In the genomic region with DNA sequence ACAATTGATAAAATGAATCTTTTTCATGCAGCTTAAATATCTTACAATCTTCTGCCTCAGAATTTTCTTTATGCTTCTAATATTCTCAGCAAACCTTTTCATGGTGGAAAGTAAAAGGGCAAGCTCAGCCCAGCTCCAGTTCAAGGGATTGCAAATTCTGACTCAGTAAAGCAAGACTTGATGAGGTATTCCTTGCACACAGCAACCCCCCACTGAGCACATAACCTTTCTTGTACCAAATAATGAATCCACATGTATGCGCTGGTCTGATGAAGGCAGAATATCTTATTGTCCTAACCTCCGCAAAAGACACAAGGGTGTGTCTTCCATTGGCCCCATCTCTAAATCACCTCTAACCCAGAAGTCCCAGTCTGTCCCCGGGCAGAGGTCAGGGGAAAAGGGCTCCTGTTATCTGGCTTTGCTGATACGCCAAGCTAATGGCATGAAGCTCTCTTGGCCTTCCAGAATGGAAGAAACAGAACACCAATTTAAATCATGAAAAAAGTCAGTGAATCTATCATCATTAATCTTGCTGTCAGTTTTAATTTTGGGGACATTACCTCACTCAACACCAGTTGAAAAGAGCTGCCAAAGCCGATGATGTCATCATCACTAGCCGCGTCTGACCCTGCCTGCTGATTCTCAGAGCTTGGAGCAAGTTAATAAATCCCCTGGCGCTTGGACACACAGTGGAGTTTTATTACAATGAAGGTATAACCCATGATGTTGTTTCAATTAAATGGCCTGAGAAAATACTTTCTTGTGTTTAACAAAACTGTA, we compare ENCODE assay signal across 1 cellular context.
TF ChIP-seq lines count a peak whose summit lies in the region.

No MANE protein-coding gene starts in this region.

TF ChIP-seq in HEK293, 187 proteins besides CTCF, POLR2A, EP300 and RAD21 (continued from another document):
- TF ChIP-seq, protein P1, sequence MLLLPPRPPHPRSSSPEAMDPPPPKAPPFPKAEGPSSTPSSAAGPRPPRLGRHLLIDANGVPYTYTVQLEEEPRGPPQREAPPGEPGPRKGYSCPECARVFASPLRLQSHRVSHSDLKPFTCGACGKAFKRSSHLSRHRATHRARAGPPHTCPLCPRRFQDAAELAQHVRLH (tag by site-specific recombination; IDR thresholded peaks at IDR 0.05): 0 out of 2 replicates have a peak, but pooled peaks have one; percentile 64
- TF ChIP-seq ZNF423 (tag by site-specific recombination; IDR thresholded peaks at IDR 0.05) (no peak), SCRT2 (tag by site-specific recombination; IDR thresholded peaks at IDR 0.05) (peak; percentile 98), ZNF18 (tag by site-specific recombination; IDR thresholded peaks at IDR 0.05) (0 out of 2 replicates have a peak, but pooled peaks have one; percentile 33), ZNF571 (tag by site-specific recombination; IDR thresholded peaks at IDR 0.05) (no peak), ZNF169 (tag by site-specific recombination; IDR thresholded peaks at IDR 0.05) (no peak), ZNF175 (tag by site-specific recombination; IDR thresholded peaks at IDR 0.05) (no peak), ZNF133 (tag by site-specific recombination; IDR thresholded peaks at IDR 0.05) (no peak), ZNF221 (tag by site-specific recombination; IDR thresholded peaks at IDR 0.05; ENCODE audit: borderline replicate concordance) (0 out of 2 replicates have a peak, but pooled peaks have one; percentile 33), ZNF391 (tag by site-specific recombination; IDR thresholded peaks at IDR 0.05; ENCODE audit: borderline replicate concordance, low read depth) (peak; percentile 88; the same call in 1 of the 2 replicates), ZNF426 (tag by site-specific recombination; IDR thresholded peaks at IDR 0.05) (no peak), REPIN1 (tag by site-specific recombination; IDR thresholded peaks at IDR 0.05; ENCODE audit: low read depth) (no peak), ZBTB48 (tag by site-specific recombination; IDR thresholded peaks at IDR 0.05) (peak; percentile 18; the same call in 1 of the 2 replicates), REST (tag by site-specific recombination; IDR thresholded peaks at IDR 0.05) (no peak), ZBTB44 (tag by site-specific recombination; IDR thresholded peaks at IDR 0.05) (peak; percentile 56; the same call in 1 of the 2 replicates), ZNF514 (tag by site-specific recombination; IDR thresholded peaks at IDR 0.05) (no peak)
TF ChIP-seq in HEK293: peak in this region for 78.
